26 cellular contexts compared by ENCODE assay signal in genomic region chr3:184579513-184579912, GRCh38. TPM values are rescaled to one million over a fixed set of nuclear protein-coding genes. Genes with fewer than 3 reads are reported as not detected.
DNase-seq lines count a peak whose midpoint lies in the region; ATAC-seq and TF ChIP-seq lines count a peak whose summit lies in the region.
"Had no signal": no experiment of that assay in that cellular context is flagged by ENCODE, and none has a peak within 500 bp of the region (broad histone marks: within the 10 kb centered on the region; RNA-seq: fewer than 3 reads in every experiment).

No MANE protein-coding gene starts in this region.

- peaks cover 13% of the 10 kb centered on the region for H3K36me3 ChIP-seq in left ventricle myocardium inferior
- peaks cover 86% of the 10 kb centered on the region for H3K36me3 ChIP-seq in SK-N-MC (ENCODE audit: insufficient read depth, low read length)

- no peak overlapping the region for H3K4me3 Mint-ChIP-seq in mesothelial cell of epicardium
- H3K4me3 Mint-ChIP-seq: activated naive CD4-positive, alpha-beta T cell treated with anti-CD3 and anti-CD28 coated beads for 36 hours; IgD-negative memory B cell had no signal

- no peak for ATAC-seq in right cardiac atrium
- ATAC-seq: heart right ventricle had no signal

- H3K27me3 Mint-ChIP-seq in mesothelial cell of epicardium (ENCODE audit: low read depth) = no peaks in the 10 kb centered on the region

- 89% methylated on average over 22 of the region's 22 CpGs for WGBS in right cardiac atrium

- H3K4me3 ChIP-seq in right cardiac atrium (ENCODE audit: low read length) (no peak overlapping the region), left ventricle myocardium inferior (no peak overlapping the region), SK-N-MC (no peak overlapping the region)
- H3K4me3 ChIP-seq: heart right ventricle, lung, vagina had no signal

- no peaks in the 10 kb centered on the region for H3K9me3 Mint-ChIP-seq in mesothelial cell of epicardium
- H3K9me3 Mint-ChIP-seq: activated naive CD4-positive, alpha-beta T cell treated with anti-CD3 and anti-CD28 coated beads for 36 hours; CD8-positive, alpha-beta memory T cell had no signal

- H3K27ac ChIP-seq in right cardiac atrium (ENCODE audit: low read length) (no peak overlapping the region), left ventricle myocardium inferior (replicated peaks) (no peak overlapping the region), SK-N-MC (0 out of 2 replicates have a peak overlapping the region, but pooled peaks have one; percentile 9)
- H3K27ac ChIP-seq: heart right ventricle, vagina had no signal

- intact Hi-C loops in right cardiac atrium (cut with DNase I) (no loop called here), left ventricle myocardium inferior (cut with micrococcal nuclease) (no loop called here), head of caudate nucleus (cut with DNase I) (no loop called here)

- H3K9ac ChIP-seq in SK-N-MC (ENCODE audit: insufficient read length) = no peak overlapping the region

- TF ChIP-seq CTCF in left ventricle myocardium inferior (IDR thresholded peaks at IDR 0.05; ENCODE audit: borderline replicate concordance) (no peak), mesothelial cell of epicardium (IDR thresholded peaks at IDR 0.05; ENCODE audit: unreplicated experiment) (no peak)

- H3K4me1 ChIP-seq in right cardiac atrium (ENCODE audit: control insufficient read depth, insufficient read depth, low read length) = no peaks in the 10 kb centered on the region
- peaks cover 29% of the 10 kb centered on the region for H3K4me1 ChIP-seq in left ventricle myocardium inferior

- peaks cover 59% of the 10 kb centered on the region for H3K4me1 Mint-ChIP-seq in mesothelial cell of epicardium

- peaks cover 29% of the 10 kb centered on the region for H3K36me3 Mint-ChIP-seq in mesothelial cell of epicardium
- H3K36me3 Mint-ChIP-seq: CD8-positive, alpha-beta memory T cell; IgD-negative memory B cell had no signal

- peak overlapping the region; percentile 47 for H3K27ac Mint-ChIP-seq in mesothelial cell of epicardium
- H3K27ac Mint-ChIP-seq: activated naive CD4-positive, alpha-beta T cell treated with anti-CD3 and anti-CD28 coated beads for 36 hours; CD8-positive, alpha-beta memory T cell had no signal

- H3K9me3 ChIP-seq in right cardiac atrium (ENCODE audit: control insufficient read depth, low read length) (no peaks in the 10 kb centered on the region), left ventricle myocardium inferior (replicated peaks) (no peaks in the 10 kb centered on the region), SK-N-MC (ENCODE audit: low read depth, low read length) (no peaks in the 10 kb centered on the region)
- H3K9me3 ChIP-seq: heart right ventricle, vagina had no signal

- in situ Hi-C loops in G401 (cut with HindIII; ENCODE audit: low sequenced_read_pairs) = no loop called here

- H3K27me3 ChIP-seq in right cardiac atrium (ENCODE audit: control insufficient read depth, insufficient read depth) = no peaks in the 10 kb centered on the region
- H3K27me3 ChIP-seq in left ventricle myocardium inferior (ENCODE audit: low read depth) = peaks cover 9% of the 10 kb centered on the region
- H3K27me3 ChIP-seq: vagina had no signal

- DNase-seq in right cardiac atrium (peak; percentile 20 to 54 (median 40)), left ventricle myocardium inferior (no peak), SK-N-MC (ENCODE audit: low read depth, low spot score) (no peak), mesothelial cell of epicardium (ENCODE audit: low spot score in 2 of 2, unreplicated experiment in 2 of 2) (no peak), AG08395 (ENCODE audit: low spot score) (no peak), NCI-H146 (lab: John Stamatoyannopoulos, UW) (no peak), head of caudate nucleus (no peak), G401 (ENCODE audit: low spot score) (no peak)
- DNase-seq: activated naive CD4-positive, alpha-beta T cell treated with anti-CD3 and anti-CD28 coated beads for 36 hours; AML-193; amniotic stem cell; CD8-positive, alpha-beta memory T cell; effector CD4-positive, alpha-beta T cell; GDM1; H7; heart right ventricle; NCI-H1417; NCI-H748 treated with DMSO at 0.1 percent for 48 hours; OCI-M1; stimulated activated CD4-positive, alpha-beta T cell treated with anti-CD3 and anti-CD28 coated beads, Interleukin-15, amount 100 ng/mL, for 24 hours; stimulated activated naive CD4-positive, alpha-beta T cell; SW 1271; T1000 had no signal

RNA-seq across cellular contexts. Expression of gene EPHB3, which starts 17.9 kb away (rescaled TPM):
- total RNA-seq in right cardiac atrium = 1 to 10 TPM; 1.3 to 3.4 (median 2.9) TPM
- 0.52 TPM for polyA plus RNA-seq in right cardiac atrium
- total RNA-seq in left ventricle myocardium inferior = 5.0 TPM
- total RNA-seq in mesothelial cell of epicardium = 98.9 to 115 TPM (median 106 TPM) in 3 replicates
- 2.8 and 3.9 TPM in 2 replicates for total RNA-seq in G401 (2014; rRNA removed; shearing (Covaris generic))
- total RNA-seq: activated naive CD4-positive, alpha-beta T cell treated with anti-CD3 and anti-CD28 coated beads for 36 hours had no signal
- polyA plus RNA-seq: IgD-negative memory B cell had no signal

Comparison
In these comparisons a context has a peak if more than half of its experiments do, and no peak if none do; other contexts are left out.
1. DNase-seq: peak in right cardiac atrium (3 of 3); none in left ventricle myocardium inferior (single experiment), SK-N-MC (single experiment), mesothelial cell of epicardium (0 of 2), AG08395 (single experiment), NCI-H146 (single experiment), head of caudate nucleus (0 of 42) and G401 (single experiment).
2. RNA of gene EPHB3, which starts 17.9 kb away (total RNA-seq): 98.9 to 115 TPM in mesothelial cell of epicardium; 5.0 TPM in left ventricle myocardium inferior (single experiment), 1.3 to 3.4 TPM in right cardiac atrium and 2.8 to 3.9 TPM in G401; every median in the first group is over 10 times any median in the second.